ENCODE assay signal across 24 cellular contexts in the genomic region with DNA sequence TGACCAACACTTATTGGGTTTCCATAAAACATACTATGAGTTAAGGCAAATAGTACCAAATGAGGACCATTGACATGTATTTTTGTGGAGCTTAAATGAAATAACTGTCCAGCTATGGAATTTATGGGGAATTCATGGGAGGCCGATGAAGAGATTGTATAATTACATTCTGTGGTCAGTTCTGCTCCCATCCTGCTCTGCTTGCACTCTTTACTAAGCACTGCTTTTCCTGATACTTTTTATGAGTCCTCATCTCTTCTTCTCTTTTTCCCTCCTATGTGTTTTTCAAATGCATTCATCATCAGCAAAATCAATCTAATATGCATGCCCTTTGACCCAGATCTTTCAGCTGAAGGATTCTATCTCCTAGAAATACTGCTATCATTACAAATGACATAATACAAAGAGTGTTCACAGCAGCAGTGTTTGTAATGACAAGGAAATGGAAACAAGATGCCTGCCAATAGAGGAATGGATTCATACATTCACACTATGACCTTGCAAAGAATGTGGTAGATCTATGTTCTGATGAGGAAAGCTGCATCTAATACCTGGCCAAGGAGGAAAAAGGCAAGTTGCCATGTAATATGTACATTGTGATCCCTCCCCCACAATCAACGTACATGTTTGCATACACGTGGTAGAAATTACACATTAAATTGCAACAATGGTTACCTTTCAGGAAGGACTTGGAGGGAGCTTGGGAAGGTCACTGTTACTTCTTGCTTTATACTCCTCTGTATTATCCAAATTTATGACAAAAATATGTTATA.
"Had no signal": no experiment of that assay in that cellular context is flagged by ENCODE, and none has a peak within 500 bp of the region (broad histone marks: within the 10 kb centered on the region; RNA-seq: fewer than 3 reads in every experiment).

No MANE protein-coding gene starts in this region.

- H3K27ac Mint-ChIP-seq: activated CD4-positive, alpha-beta T cell treated with anti-CD3 and anti-CD28 coated beads for 36 hours; activated naive CD4-positive, alpha-beta T cell treated with anti-CD3 and anti-CD28 coated beads, Interleukin-2, amount 50 U/mL, for 72 hours; activated T-cell treated with anti-CD3 and anti-CD28 coated beads, Interleukin-2, amount 50 U/mL, for 72 hours; effector memory CD8-positive, alpha-beta T cell; naive thymus-derived CD8-positive, alpha-beta T cell; neural progenitor cell had no signal

- H3K4me3 Mint-ChIP-seq: activated CD4-positive, alpha-beta T cell treated with anti-CD3 and anti-CD28 coated beads for 36 hours; activated T-cell treated with anti-CD3 and anti-CD28 coated beads, Interleukin-2, amount 50 U/mL, for 72 hours; effector memory CD8-positive, alpha-beta T cell; naive thymus-derived CD8-positive, alpha-beta T cell; neural progenitor cell had no signal

- DNase-seq: activated CD4-positive, alpha-beta T cell treated with anti-CD3 and anti-CD28 coated beads for 36 hours; activated CD4-positive, CD25-positive, alpha-beta regulatory T cell; activated naive CD4-positive, alpha-beta T cell; activated T-cell treated with anti-CD3 and anti-CD28 coated beads for 4 hours; activated T-cell treated with anti-CD3 and anti-CD28 coated beads, Interleukin-2, amount 50 U/mL, for 72 hours; aorta; brain microvascular endothelial cell; dorsolateral prefrontal cortex; effector memory CD8-positive, alpha-beta T cell; foreskin fibroblast; head of caudate nucleus; hippocampal formation; kidney; midbrain; naive thymus-derived CD8-positive, alpha-beta T cell; occipital lobe; right cardiac atrium; spleen; stimulated activated naive CD8-positive, alpha-beta T cell treated with anti-CD3 and anti-CD28 coated beads, Interleukin-15, Interleukin-2, amounts not matched to agents 100 U/mL and 50 U/mL, for 24 hours; testis; transverse colon had no signal

- H3K4me2 ChIP-seq: neural progenitor cell had no signal

- H3K9ac ChIP-seq: neural progenitor cell had no signal

- H3K36me3 ChIP-seq: brain microvascular endothelial cell, neural progenitor cell, spleen, transverse colon had no signal

- H2AFZ ChIP-seq: neural progenitor cell had no signal

- H3K4me3 ChIP-seq: coronary artery, dorsolateral prefrontal cortex, neural progenitor cell, spleen, testis, transverse colon had no signal

- H3K9me3 Mint-ChIP-seq: activated naive CD4-positive, alpha-beta T cell treated with anti-CD3 and anti-CD28 coated beads, Interleukin-2, amount 50 U/mL, for 72 hours; activated T-cell treated with anti-CD3 and anti-CD28 coated beads, Interleukin-2, amount 50 U/mL, for 72 hours; effector memory CD8-positive, alpha-beta T cell; naive thymus-derived CD8-positive, alpha-beta T cell; neural progenitor cell had no signal

- H3K27me3 ChIP-seq: brain microvascular endothelial cell, dorsolateral prefrontal cortex, neural progenitor cell, testis, transverse colon had no signal

- FAIRE-seq: kidney had no signal

- H3K27me3 Mint-ChIP-seq: activated CD4-positive, alpha-beta T cell treated with anti-CD3 and anti-CD28 coated beads for 36 hours had no signal

- ATAC-seq: activated CD4-positive, alpha-beta T cell treated with anti-CD3 and anti-CD28 coated beads for 36 hours; activated naive CD4-positive, alpha-beta T cell treated with anti-CD3 and anti-CD28 coated beads, Interleukin-2, amount 50 U/mL, for 72 hours; activated T-cell treated with anti-CD3 and anti-CD28 coated beads, Interleukin-2, amount 50 U/mL, for 72 hours; effector memory CD8-positive, alpha-beta T cell; naive thymus-derived CD8-positive, alpha-beta T cell; right cardiac atrium; stimulated activated naive CD8-positive, alpha-beta T cell treated with anti-CD3 and anti-CD28 coated beads, Interleukin-15, Interleukin-2, amounts not matched to agents 100 U/mL and 50 U/mL, for 24 hours had no signal

- H3K27ac ChIP-seq: brain microvascular endothelial cell, coronary artery, dorsolateral prefrontal cortex, neural progenitor cell, spleen, testis, transverse colon had no signal

- H3K9me3 ChIP-seq: spleen, testis, transverse colon had no signal

- H3K36me3 Mint-ChIP-seq: activated naive CD4-positive, alpha-beta T cell treated with anti-CD3 and anti-CD28 coated beads, Interleukin-2, amount 50 U/mL, for 72 hours; naive thymus-derived CD8-positive, alpha-beta T cell; neural progenitor cell had no signal
